ENCODE assay signal across 37 cellular contexts in the genomic region with DNA sequence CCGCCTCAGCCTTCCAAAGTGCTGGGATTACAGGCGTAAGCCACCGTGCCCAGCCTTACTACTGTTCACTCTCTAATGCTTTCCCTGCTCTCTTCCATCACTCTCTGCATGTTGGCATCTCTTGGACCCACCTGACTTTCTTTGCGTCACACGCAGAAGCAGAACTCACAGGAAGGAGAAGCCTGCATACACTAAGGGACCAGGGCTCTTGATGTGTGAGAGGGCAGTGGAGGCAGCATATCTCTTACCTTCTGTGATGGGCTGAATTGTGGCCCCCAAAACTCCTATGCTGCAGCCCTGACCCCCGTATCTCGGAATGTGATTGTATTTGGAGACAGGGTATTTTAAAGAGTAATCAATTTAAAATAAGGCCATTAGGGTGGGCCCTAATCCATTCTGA. TPM values are rescaled to one million over a fixed set of nuclear protein-coding genes. Genes with fewer than 3 reads are reported as not detected.
"Had no signal": no experiment of that assay in that cellular context is flagged by ENCODE, and none has a peak within 500 bp of the region (broad histone marks: within the 10 kb centered on the region; RNA-seq: fewer than 3 reads in every experiment).

No MANE protein-coding gene starts in this region.

- H3K27ac ChIP-seq: adrenal gland, body of pancreas, brain microvascular endothelial cell, breast epithelium, VCaP had no signal

- DNase-seq: activated CD4-positive, alpha-beta memory T cell treated with anti-CD3 and anti-CD28 coated beads for 36 hours; activated CD4-positive, alpha-beta T cell treated with anti-CD3 and anti-CD28 coated beads for 4 hours; activated CD4-positive, alpha-beta T cell treated with anti-CD3 and anti-CD28 coated beads, Interleukin-2, amount 10 ng/mL, durations not matched to agents 24 days and 14 days; activated CD4-positive, alpha-beta T cell treated with anti-CD3 and anti-CD28 coated beads, Interleukin-2, amount 50 U/mL, for 1 hour; activated CD4-positive, alpha-beta T cell treated with anti-CD3 and anti-CD28 coated beads, Interleukin-2, amount 50 U/mL, for 4 hours; activated CD4-positive, CD25-positive, alpha-beta regulatory T cell; activated CD8-positive, alpha-beta T cell treated with anti-CD3 and anti-CD28 coated beads for 36 hours; activated effector memory CD4-positive, alpha-beta T cell treated with anti-CD3 and anti-CD28 coated beads, Interleukin-2, amount 50 U/mL, for 16 hours; activated gamma-delta T cell treated with Interleukin-2 at 50 U/mL for 16 hours; activated naive CD4-positive, alpha-beta T cell; activated naive CD4-positive, alpha-beta T cell treated with anti-CD3 and anti-CD28 coated beads for 36 hours; activated naive CD4-positive, alpha-beta T cell treated with anti-CD3 and anti-CD28 coated beads, Interleukin-2, amount 50 U/mL, for 16 hours; activated naive CD8-positive, alpha-beta T cell treated with anti-CD3 and anti-CD28 coated beads for 36 hours; activated T-cell treated with anti-CD3 and anti-CD28 coated beads for 4 hours; activated T-cell treated with anti-CD3 and anti-CD28 coated beads, Interleukin-2, amount 50 U/mL, for 1 hour; activated T-cell treated with anti-CD3 and anti-CD28 coated beads, Interleukin-2, amount 50 U/mL, for 4 hours; activated T-cell treated with anti-CD3 and anti-CD28 coated beads, Interleukin-2, amount 50 U/mL, for 72 hours; adrenal gland; amniotic stem cell; aorta; body of pancreas; brain microvascular endothelial cell; central memory CD4-positive, alpha-beta T cell; T-helper 1 cell; T-helper 2 cell; T-helper 9 cell had no signal

- H3K4me3 Mint-ChIP-seq: activated CD4-positive, alpha-beta memory T cell treated with anti-CD3 and anti-CD28 coated beads for 36 hours; activated CD4-positive, alpha-beta T cell treated with anti-CD3 and anti-CD28 coated beads, Interleukin-2, amount 10 ng/mL, durations not matched to agents 24 days and 14 days; activated CD8-positive, alpha-beta T cell treated with anti-CD3 and anti-CD28 coated beads for 36 hours; activated naive CD4-positive, alpha-beta T cell treated with anti-CD3 and anti-CD28 coated beads for 36 hours; activated naive CD8-positive, alpha-beta T cell treated with anti-CD3 and anti-CD28 coated beads for 36 hours; activated T-cell treated with anti-CD3 and anti-CD28 coated beads, Interleukin-2, amount 50 U/mL, for 4 hours; activated T-cell treated with anti-CD3 and anti-CD28 coated beads, Interleukin-2, amount 50 U/mL, for 72 hours; activated T-helper 1 cell treated with anti-CD3 and anti-CD28 coated beads, Interleukin-12 subunit alpha, Interleukin-12 subunit beta, Interleukin-2, Interleukin-4 antibody, amounts not matched to agents 30 ng/mL and 10 ng/mL and 1 ng/mL, durations not matched to agents 14 hours and 24 hours and 36 hours; activated T-helper 17 cell treated with anti-CD3 and anti-CD28 coated beads, Interleukin-2, amount 50 U/mL, for 72 hours; T-helper 1 cell treated with Interleukin-12 subunit alpha and Interleukin-12 subunit beta and Interleukin-4 antibody, amounts not matched to agents 30 μg/mL and 1 μg/mL, for 36 hours; T-helper 2 cell treated with Interferon-gamma antibody and Interleukin-4, amounts not matched to agents 5 μg/mL and 100 μg/mL, for 36 hours; WTC11 had no signal

- H3K27ac Mint-ChIP-seq: activated CD4-positive, alpha-beta memory T cell treated with anti-CD3 and anti-CD28 coated beads for 36 hours; activated CD4-positive, alpha-beta T cell treated with anti-CD3 and anti-CD28 coated beads, Interleukin-2, amount 10 ng/mL, durations not matched to agents 24 days and 14 days; activated CD8-positive, alpha-beta T cell treated with anti-CD3 and anti-CD28 coated beads for 36 hours; activated naive CD4-positive, alpha-beta T cell treated with anti-CD3 and anti-CD28 coated beads for 36 hours; activated naive CD4-positive, alpha-beta T cell treated with anti-CD3 and anti-CD28 coated beads, Interleukin-2, amount 50 U/mL, for 72 hours; activated naive CD8-positive, alpha-beta T cell treated with anti-CD3 and anti-CD28 coated beads for 36 hours; activated T-cell treated with anti-CD3 and anti-CD28 coated beads, Interleukin-2, amount 50 U/mL, for 72 hours; activated T-helper 1 cell treated with anti-CD3 and anti-CD28 coated beads, Interleukin-12 subunit alpha, Interleukin-12 subunit beta, Interleukin-2, Interleukin-4 antibody, amounts not matched to agents 30 ng/mL and 10 ng/mL and 1 ng/mL, durations not matched to agents 14 hours and 24 hours and 36 hours; activated T-helper 17 cell treated with anti-CD3 and anti-CD28 coated beads, Interleukin-2, amount 50 U/mL, for 72 hours; T-helper 1 cell treated with Interleukin-12 subunit alpha and Interleukin-12 subunit beta and Interleukin-4 antibody, amounts not matched to agents 30 μg/mL and 1 μg/mL, for 36 hours; T-helper 2 cell treated with Interferon-gamma antibody and Interleukin-4, amounts not matched to agents 5 μg/mL and 100 μg/mL, for 36 hours; WTC11 had no signal

- H3K9me3 Mint-ChIP-seq: activated CD4-positive, alpha-beta memory T cell treated with anti-CD3 and anti-CD28 coated beads for 36 hours; activated CD4-positive, alpha-beta T cell treated with anti-CD3 and anti-CD28 coated beads, Interleukin-2, amount 10 ng/mL, durations not matched to agents 24 days and 14 days; activated CD8-positive, alpha-beta T cell treated with anti-CD3 and anti-CD28 coated beads for 36 hours; activated naive CD4-positive, alpha-beta T cell treated with anti-CD3 and anti-CD28 coated beads for 36 hours; activated naive CD4-positive, alpha-beta T cell treated with anti-CD3 and anti-CD28 coated beads, Interleukin-2, amount 50 U/mL, for 72 hours; activated naive CD8-positive, alpha-beta T cell treated with anti-CD3 and anti-CD28 coated beads for 36 hours; activated T-cell treated with anti-CD3 and anti-CD28 coated beads, Interleukin-2, amount 50 U/mL, for 4 hours; activated T-cell treated with anti-CD3 and anti-CD28 coated beads, Interleukin-2, amount 50 U/mL, for 72 hours; activated T-helper 1 cell treated with anti-CD3 and anti-CD28 coated beads, Interleukin-12 subunit alpha, Interleukin-12 subunit beta, Interleukin-2, Interleukin-4 antibody, amounts not matched to agents 30 ng/mL and 10 ng/mL and 1 ng/mL, durations not matched to agents 14 hours and 24 hours and 36 hours; activated T-helper 17 cell treated with anti-CD3 and anti-CD28 coated beads, Interleukin-2, amount 50 U/mL, for 72 hours; T-helper 1 cell treated with Interleukin-12 subunit alpha and Interleukin-12 subunit beta and Interleukin-4 antibody, amounts not matched to agents 30 μg/mL and 1 μg/mL, for 36 hours; T-helper 2 cell treated with Interferon-gamma antibody and Interleukin-4, amounts not matched to agents 5 μg/mL and 100 μg/mL, for 36 hours; WTC11 had no signal

- H3K4me3 ChIP-seq: adrenal gland, body of pancreas, breast epithelium had no signal

- H3K36me3 ChIP-seq: adrenal gland, brain microvascular endothelial cell, breast epithelium had no signal

- H3K36me3 Mint-ChIP-seq: activated CD4-positive, alpha-beta memory T cell treated with anti-CD3 and anti-CD28 coated beads for 36 hours; activated naive CD4-positive, alpha-beta T cell treated with anti-CD3 and anti-CD28 coated beads, Interleukin-2, amount 50 U/mL, for 72 hours; activated naive CD8-positive, alpha-beta T cell treated with anti-CD3 and anti-CD28 coated beads for 36 hours; WTC11 had no signal

- H3K4me1 Mint-ChIP-seq: activated CD4-positive, alpha-beta T cell treated with anti-CD3 and anti-CD28 coated beads, Interleukin-2, amount 10 ng/mL, durations not matched to agents 24 days and 14 days; activated naive CD8-positive, alpha-beta T cell treated with anti-CD3 and anti-CD28 coated beads for 36 hours; activated T-helper 17 cell treated with anti-CD3 and anti-CD28 coated beads, Interleukin-2, amount 50 U/mL, for 72 hours; WTC11 had no signal

- H3K4me1 ChIP-seq: adrenal gland, body of pancreas, breast epithelium had no signal

- H3K9me3 ChIP-seq: adrenal gland, body of pancreas, breast epithelium had no signal

- H3K27me3 ChIP-seq: body of pancreas, breast epithelium had no signal

RNA-seq across cellular contexts. Expression of a gene that starts 26.7 kb away (rescaled TPM):
- total RNA-seq: activated CD4-positive, alpha-beta memory T cell treated with anti-CD3 and anti-CD28 coated beads for 36 hours; activated CD4-positive, alpha-beta T cell treated with anti-CD3 and anti-CD28 coated beads, Interleukin-2, amount 10 ng/mL, durations not matched to agents 24 days and 14 days; activated CD8-positive, alpha-beta memory T cell treated with anti-CD3 and anti-CD28 coated beads for 36 hours; activated CD8-positive, alpha-beta T cell treated with anti-CD3 and anti-CD28 coated beads for 36 hours; activated naive CD4-positive, alpha-beta T cell treated with anti-CD3 and anti-CD28 coated beads for 36 hours; activated naive CD4-positive, alpha-beta T cell treated with anti-CD3 and anti-CD28 coated beads, Interleukin-2, amount 50 U/mL, for 72 hours; activated naive CD8-positive, alpha-beta T cell treated with anti-CD3 and anti-CD28 coated beads for 36 hours; activated T-cell treated with anti-CD3 and anti-CD28 coated beads, Interleukin-2, amount 50 U/mL, for 4 hours; activated T-cell treated with anti-CD3 and anti-CD28 coated beads, Interleukin-2, amount 50 U/mL, for 72 hours; activated T-helper 1 cell treated with anti-CD3 and anti-CD28 coated beads, Interleukin-12 subunit alpha, Interleukin-12 subunit beta, Interleukin-2, Interleukin-4 antibody, amounts not matched to agents 30 ng/mL and 10 ng/mL and 1 ng/mL, durations not matched to agents 14 hours and 24 hours and 36 hours; activated T-helper 17 cell treated with anti-CD3 and anti-CD28 coated beads, Interleukin-2, amount 50 U/mL, for 72 hours; adrenal gland; aorta; body of pancreas; breast epithelium; cardiac septum; cerebellum; WTC11 had no signal
- polyA plus RNA-seq: adrenal gland, aorta had no signal

RNA-seq across cellular contexts. Expression of a gene that starts 35.4 kb away (rescaled TPM):
- total RNA-seq: activated CD4-positive, alpha-beta T cell treated with anti-CD3 and anti-CD28 coated beads, Interleukin-2, amount 10 ng/mL, durations not matched to agents 24 days and 14 days; activated naive CD4-positive, alpha-beta T cell treated with anti-CD3 and anti-CD28 coated beads for 36 hours; activated naive CD4-positive, alpha-beta T cell treated with anti-CD3 and anti-CD28 coated beads, Interleukin-2, amount 50 U/mL, for 72 hours; activated T-helper 1 cell treated with anti-CD3 and anti-CD28 coated beads, Interleukin-12 subunit alpha, Interleukin-12 subunit beta, Interleukin-2, Interleukin-4 antibody, amounts not matched to agents 30 ng/mL and 10 ng/mL and 1 ng/mL, durations not matched to agents 14 hours and 24 hours and 36 hours; activated T-helper 17 cell treated with anti-CD3 and anti-CD28 coated beads, Interleukin-2, amount 50 U/mL, for 72 hours; cardiac septum had no signal
